Comparison of ENCODE assay signal across 1 cellular context in genomic region chr11:64499261-64500004, GRCh38.
TF ChIP-seq lines count a peak whose summit lies in the region.

No MANE protein-coding gene starts in this region.

TF ChIP-seq in K562, 482 proteins besides CTCF, POLR2A, EP300 and RAD21 (continued from another document):
- TF ChIP-seq CTCFL (IDR thresholded peaks at IDR 0.05; ENCODE audit: borderline replicate concordance, insufficient read depth, low read depth, low read length, poor library complexity, severe bottlenecking): no peak
- 0 out of 2 replicates have a peak, but pooled peaks have one; percentile 8 for TF ChIP-seq ZNF175 (CRISPR knock-in tag; IDR thresholded peaks at IDR 0.05; ENCODE audit: low read depth)
- no peak for TF ChIP-seq ZFPM2 (CRISPR knock-in tag; IDR thresholded peaks at IDR 0.05)
- peak; percentile 15; the same call in 1 of the 2 replicates for TF ChIP-seq ZFX (CRISPR knock-in tag; IDR thresholded peaks at IDR 0.05)
- peak; percentile 3; the same call in 1 of the 2 replicates for TF ChIP-seq SP1 (CRISPR knock-in tag; IDR thresholded peaks at IDR 0.05)
- TF ChIP-seq TCF3 (CRISPR knock-in tag; IDR thresholded peaks at IDR 0.05): peak; percentile 28
- TF ChIP-seq ZBTB1 (CRISPR knock-in tag; IDR thresholded peaks at IDR 0.05; ENCODE audit: borderline replicate concordance, low read depth): no peak
- TF ChIP-seq ZBTB2 (IDR thresholded peaks at IDR 0.05): no peak
- 0 out of 2 replicates have a peak, but pooled peaks have one; percentile 14 for TF ChIP-seq MBD2 (IDR thresholded peaks at IDR 0.05; ENCODE audit: borderline replicate concordance, low read depth)
- no peak for TF ChIP-seq E2F1 (CRISPR knock-in tag; IDR thresholded peaks at IDR 0.05)
- 0 out of 2 replicates have a peak, but pooled peaks have one; percentile 20 for TF ChIP-seq TEAD2 (tag; IDR thresholded peaks at IDR 0.05)
